21 cellular contexts compared by ENCODE assay signal in genomic region chr22:23753371-23753770, GRCh38. TPM values are rescaled to one million over a fixed set of nuclear protein-coding genes. Genes with fewer than 3 reads are reported as not detected.
A peak's percentile ranks its signal among the peaks of the same experiment; 100 is the strongest.
DNase-seq lines count a peak whose midpoint lies in the region; ATAC-seq and TF ChIP-seq lines count a peak whose summit lies in the region.
"Had no signal": no experiment of that assay in that cellular context is flagged by ENCODE, and none has a peak within 500 bp of the region (broad histone marks: within the 10 kb centered on the region; RNA-seq: fewer than 3 reads in every experiment).

No MANE protein-coding gene starts in this region.

- H3K4me3 Mint-ChIP-seq in stimulated activated naive CD8-positive, alpha-beta T cell treated with anti-CD3 and anti-CD28 coated beads, Interleukin-15, Interleukin-2, amounts not matched to agents 100 ng/mL and 50 ng/mL, for 24 hours, result peak overlapping the region; percentile 26
- H3K4me3 Mint-ChIP-seq in central memory CD8-positive, alpha-beta T cell, result peak overlapping the region; percentile 48
- H3K4me3 Mint-ChIP-seq in H9, result no peak overlapping the region
- H3K4me3 Mint-ChIP-seq: dendritic cell treated with granulocyte-macrophage colony-stimulating factor and Interleukin-4, amounts not matched to agents 40 ng/mL and 50 ng/mL, for 4 days had no signal

- no peak for TF ChIP-seq CTCF in H9 (conservative IDR thresholded peaks at IDR 0.05)

- no CpG with 5 or more reads among the region's 2 CpGs for WGBS in H9 (ENCODE audit: extremely low coverage, insufficient read length, low lambda C conversion rate)

- H4K20me1 ChIP-seq in H9 (ENCODE audit: control insufficient read depth, insufficient read depth, insufficient read length), result no peaks in the 10 kb centered on the region

- H2AFZ ChIP-seq in H9 (ENCODE audit: low read length), result no peak overlapping the region
- H2AFZ ChIP-seq: GM23248 had no signal

- no peaks in the 10 kb centered on the region for H3K79me1 ChIP-seq in H9 (ENCODE audit: insufficient read depth, low read depth, low read length, poor library complexity, severe bottlenecking)

- H3K79me2 ChIP-seq in H9 (ENCODE audit: insufficient read depth, low read length), result no peaks in the 10 kb centered on the region

- no peak overlapping the region for H3K18ac ChIP-seq in H9 (ENCODE audit: insufficient read length, low read depth, low read length)

- H3K9me3 ChIP-seq in H9 (ENCODE audit: control insufficient read depth, low read depth, low read length), result no peaks in the 10 kb centered on the region
- H3K9me3 ChIP-seq: body of pancreas had no signal

- H2AK5ac ChIP-seq in H9 (ENCODE audit: insufficient read length, low read length), result no peak overlapping the region

- H4K91ac ChIP-seq in H9 (ENCODE audit: insufficient read length, low read depth, low read length), result no peak overlapping the region

- H3K23me2 ChIP-seq in H9 (ENCODE audit: insufficient read length, low read depth, low read length, poor library complexity, severe bottlenecking), result peaks cover 8% of the 10 kb centered on the region

- no peak overlapping the region for H3K4me2 ChIP-seq in H9 (ENCODE audit: insufficient read depth, insufficient read length, low read length)

- no peaks in the 10 kb centered on the region for H3K27me3 ChIP-seq in H9 (ENCODE audit: insufficient read depth, low read length)
- H3K27me3 ChIP-seq: body of pancreas had no signal

- H3K36me3 Mint-ChIP-seq in stimulated activated naive CD8-positive, alpha-beta T cell treated with anti-CD3 and anti-CD28 coated beads, Interleukin-15, Interleukin-2, amounts not matched to agents 100 ng/mL and 50 ng/mL, for 24 hours (ENCODE audit: low read depth), result no peaks in the 10 kb centered on the region
- peaks cover 3% of the 10 kb centered on the region for H3K36me3 Mint-ChIP-seq in central memory CD8-positive, alpha-beta T cell (ENCODE audit: insufficient read depth)
- H3K36me3 Mint-ChIP-seq in H9 (ENCODE audit: insufficient read depth in 1 of 3, low read depth in 3 of 3), result no peaks in the 10 kb centered on the region; a peak in 1 of 7 replicates
- H3K36me3 Mint-ChIP-seq: stimulated activated effector memory CD8-positive, alpha-beta T cell treated with anti-CD3 and anti-CD28 coated beads, Interleukin-12 subunit alpha, Interleukin-12 subunit beta, amount 100 ng/mL, for 72 hours had no signal

- H3K4me1 ChIP-seq in H9 (ENCODE audit: insufficient read depth, low read length), result no peaks in the 10 kb centered on the region; the same call in 1 of the 2 replicates

- no peak for ATAC-seq in stimulated activated naive CD8-positive, alpha-beta T cell treated with anti-CD3 and anti-CD28 coated beads, Interleukin-15, Interleukin-2, amounts not matched to agents 100 U/mL and 50 U/mL, for 24 hours
- no peak for ATAC-seq in central memory CD8-positive, alpha-beta T cell (replicated peaks; ENCODE audit: extremely low read depth, poor library complexity, severe bottlenecking)
- no peak for ATAC-seq in GM18868 (IDR thresholded peaks at IDR 0.05; ENCODE audit: unreplicated experiment)
- ATAC-seq: body of pancreas; stimulated activated effector memory CD8-positive, alpha-beta T cell treated with anti-CD3 and anti-CD28 coated beads, Interleukin-12 subunit alpha, Interleukin-12 subunit beta, amount 100 ng/mL, for 72 hours had no signal

- no peak overlapping the region for H3K9ac ChIP-seq in H9 (ENCODE audit: extremely low read depth, insufficient read length, low read length)
- H3K9ac ChIP-seq: GM23248 had no signal

- H3K27me3 Mint-ChIP-seq in stimulated activated naive CD8-positive, alpha-beta T cell treated with anti-CD3 and anti-CD28 coated beads, Interleukin-15, Interleukin-2, amounts not matched to agents 100 ng/mL and 50 ng/mL, for 24 hours, result no peaks in the 10 kb centered on the region
- H3K27me3 Mint-ChIP-seq in central memory CD8-positive, alpha-beta T cell, result no peaks in the 10 kb centered on the region
- peaks cover 10% of the 10 kb centered on the region for H3K27me3 Mint-ChIP-seq in H9 (ENCODE audit: low read depth)
- H3K27me3 Mint-ChIP-seq: dendritic cell treated with granulocyte-macrophage colony-stimulating factor and Interleukin-4, amounts not matched to agents 40 ng/mL and 50 ng/mL, for 4 days had no signal

- no peak overlapping the region for H4K5ac ChIP-seq in H9 (ENCODE audit: insufficient read length, low read depth, low read length)

- no peak for DNase-seq in stimulated activated naive CD8-positive, alpha-beta T cell treated with anti-CD3 and anti-CD28 coated beads, Interleukin-15, Interleukin-2, amounts not matched to agents 100 U/mL and 50 U/mL, for 24 hours
- DNase-seq in central memory CD8-positive, alpha-beta T cell (ENCODE audit: low spot score in 2 of 2), result no peak
- DNase-seq in dedifferentiated amniotic fluid mesenchymal stem cell (ENCODE audit: extremely low spot score), result no peak
- DNase-seq in H9, result no peak
- DNase-seq: activated naive CD4-positive, alpha-beta T cell treated with anti-CD3 and anti-CD28 coated beads, Interleukin-2, amount 50 U/mL, for 16 hours; activated T-cell treated with anti-CD3 and anti-CD28 coated beads, Interleukin-2, amount 50 U/mL, for 1 hour; body of pancreas; DND-41; GM23248; Kasumi-1; NCI-H1417; NCI-H2171; NCI-H774; small intestine had no signal

- H3K14ac ChIP-seq in H9 (ENCODE audit: insufficient read depth, low read length), result no peak overlapping the region

- no peak overlapping the region for H2BK12ac ChIP-seq in H9 (ENCODE audit: insufficient read length, low read depth, low read length)

- H3K9me3 Mint-ChIP-seq in stimulated activated naive CD8-positive, alpha-beta T cell treated with anti-CD3 and anti-CD28 coated beads, Interleukin-15, Interleukin-2, amounts not matched to agents 100 ng/mL and 50 ng/mL, for 24 hours, result no peaks in the 10 kb centered on the region
- H3K9me3 Mint-ChIP-seq in central memory CD8-positive, alpha-beta T cell, result no peaks in the 10 kb centered on the region
- H3K9me3 Mint-ChIP-seq in H9, result no peaks in the 10 kb centered on the region; a peak in 1 of 5 replicates
- H3K9me3 Mint-ChIP-seq: dendritic cell treated with granulocyte-macrophage colony-stimulating factor and Interleukin-4, amounts not matched to agents 40 ng/mL and 50 ng/mL, for 4 days; stimulated activated effector memory CD8-positive, alpha-beta T cell treated with anti-CD3 and anti-CD28 coated beads, Interleukin-12 subunit alpha, Interleukin-12 subunit beta, amount 100 ng/mL, for 72 hours had no signal

- H3K4me1 Mint-ChIP-seq in stimulated activated naive CD8-positive, alpha-beta T cell treated with anti-CD3 and anti-CD28 coated beads, Interleukin-15, Interleukin-2, amounts not matched to agents 100 ng/mL and 50 ng/mL, for 24 hours (ENCODE audit: low read depth), result peaks cover 34% of the 10 kb centered on the region
- peaks cover 13% of the 10 kb centered on the region for H3K4me1 Mint-ChIP-seq in central memory CD8-positive, alpha-beta T cell
- H3K4me1 Mint-ChIP-seq in H9, result peaks cover 19 to 47% of the 10 kb centered on the region in 2 experiments

- H2BK15ac ChIP-seq in H9 (ENCODE audit: low read depth, low read length), result no peak overlapping the region

- no peak overlapping the region for H3K27ac Mint-ChIP-seq in stimulated activated naive CD8-positive, alpha-beta T cell treated with anti-CD3 and anti-CD28 coated beads, Interleukin-15, Interleukin-2, amounts not matched to agents 100 ng/mL and 50 ng/mL, for 24 hours
- H3K27ac Mint-ChIP-seq in central memory CD8-positive, alpha-beta T cell (ENCODE audit: low read depth), result no peak overlapping the region
- no peak overlapping the region; a peak in 1 of 7 replicates for H3K27ac Mint-ChIP-seq in H9
- H3K27ac Mint-ChIP-seq: dendritic cell treated with granulocyte-macrophage colony-stimulating factor and Interleukin-4, amounts not matched to agents 40 ng/mL and 50 ng/mL, for 4 days; stimulated activated effector memory CD8-positive, alpha-beta T cell treated with anti-CD3 and anti-CD28 coated beads, Interleukin-12 subunit alpha, Interleukin-12 subunit beta, amount 100 ng/mL, for 72 hours had no signal

- H3T11ph ChIP-seq in H9 (ENCODE audit: low read length), result no peak overlapping the region

- no peak overlapping the region for H3K27ac ChIP-seq in H9 (ENCODE audit: insufficient read length, low read depth, low read length)
- H3K27ac ChIP-seq: body of pancreas, GM23248 had no signal

- no peak overlapping the region for H4K8ac ChIP-seq in H9 (replicated peaks; ENCODE audit: insufficient read length, low read depth, low read length)

- H3K56ac ChIP-seq in H9 (ENCODE audit: insufficient read length, low read depth, low read length), result no peak overlapping the region

- no peak overlapping the region for H3K23ac ChIP-seq in H9 (ENCODE audit: insufficient read length, low read depth, low read length)

- H3K4ac ChIP-seq in H9 (ENCODE audit: low read depth, low read length), result no peak overlapping the region

- no peak overlapping the region for H2BK20ac ChIP-seq in H9 (ENCODE audit: low read depth, low read length, poor library complexity, severe bottlenecking)

- no peak overlapping the region for H2BK120ac ChIP-seq in H9 (ENCODE audit: low read depth, low read length, poor library complexity, severe bottlenecking)

- H2BK5ac ChIP-seq in H9 (ENCODE audit: insufficient read length, low read length), result no peak overlapping the region

RNA-seq across cellular contexts. Expression of gene VPREB3, which starts 0.9 kb away (rescaled TPM):
- 0.50 TPM in 2 replicates for total RNA-seq in H9 (2021)
- total RNA-seq: body of pancreas, frontal cortex, GM23248, mucosa of gallbladder, ureter had no signal

RNA-seq across cellular contexts. Expression of gene ZNF70, which starts 2.5 kb away (rescaled TPM):
- total RNA-seq in H9 (2021), result 3.2 and 3.5 TPM in 2 replicates

RNA-seq across cellular contexts. Expression of gene C22orf15, which starts 9.4 kb away (rescaled TPM):
- 0.81 and 1.8 TPM in 2 replicates for total RNA-seq in H9 (2021)
- total RNA-seq: body of pancreas, frontal cortex, GM23248 had no signal

RNA-seq across cellular contexts. Expression of gene CHCHD10, which starts 14.4 kb away (rescaled TPM):
- total RNA-seq in H9 (2021), result 47.5 and 53.7 TPM in 2 replicates

RNA-seq across cellular contexts. Expression of gene MMP11, which starts 19.3 kb away (rescaled TPM):
- total RNA-seq in H9 (2021), result 4.9 and 5.3 TPM in 2 replicates

Comparison
In these comparisons a context has a peak if more than half of its experiments do, and no peak if none do; other contexts are left out.
1. H3K4me3 Mint-ChIP-seq: peak in stimulated activated naive CD8-positive, alpha-beta T cell treated with anti-CD3 and anti-CD28 coated beads, Interleukin-15, Interleukin-2, amounts not matched to agents 100 ng/mL and 50 ng/mL, for 24 hours (single experiment) and central memory CD8-positive, alpha-beta T cell (single experiment); none in H9 (0 of 2).